33 cellular contexts compared by ENCODE assay signal in the genomic region with DNA sequence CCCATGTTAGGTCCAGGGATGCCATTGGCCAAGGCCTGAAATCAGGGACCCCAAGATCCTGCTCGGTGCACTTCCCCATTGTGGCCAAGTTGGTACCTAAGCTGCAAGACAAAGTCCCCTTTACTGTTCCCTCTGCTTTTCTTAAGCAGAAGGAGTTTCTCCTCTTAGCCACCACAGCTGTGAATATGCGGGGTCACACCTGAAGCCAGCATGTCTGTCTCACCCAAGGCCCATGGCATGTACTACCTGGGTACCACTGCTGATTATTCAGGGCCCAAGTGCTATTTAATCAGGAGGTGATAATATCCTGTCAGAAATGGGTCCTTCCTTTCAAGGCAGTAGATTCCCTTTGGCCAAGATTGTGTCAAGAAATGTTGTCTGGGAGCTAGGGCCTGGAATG.
"Had no signal": no experiment of that assay in that cellular context is flagged by ENCODE, and none has a peak within 500 bp of the region (broad histone marks: within the 10 kb centered on the region; RNA-seq: fewer than 3 reads in every experiment).

No MANE protein-coding gene starts in this region.

- H3K9me3 ChIP-seq: MG63, Peyer's patch, SK-N-SH had no signal

- DNase-seq: KG1; MG63; NCI-H1048; NCI-H1092 treated with DMSO at 0.1 percent for 48 hours; NCI-H1105 treated with DMSO at 0.1 percent for 48 hours; NCI-H1417; NCI-H1436; NCI-H146; NCI-H1694; NCI-H187; NCI-H1930; NCI-H2029 treated with DMSO at 0.1 percent for 48 hours; NCI-H2081 treated with DMSO at 0.1 percent for 48 hours; NCI-H2107; NCI-H2171; NCI-H226; NCI-H446 treated with DMSO at 0.1 percent for 48 hours; NCI-H510A; NCI-H524; NCI-H526; NCI-H69; NCI-H748 treated with DMSO at 0.1 percent for 48 hours; NCI-H82; NK-92 treated with Interleukin-12 subunit alpha and Interleukin-12 subunit beta, amount 100 ng/mL, for 24 hours; OCI-M1; PC-3; Peyer's patch; Right ventricle myocardium superior; RPMI8226; SHP77 treated with DMSO at 0.1 percent for 48 hours; SK-N-SH; SW 1271 had no signal

- H3K36me3 ChIP-seq: MG63, Peyer's patch, SJSA1 had no signal

- H3K27ac ChIP-seq: Peyer's patch, SJSA1 had no signal

- H3K4me1 ChIP-seq: Peyer's patch had no signal

- H3K4me3 ChIP-seq: MG63, Peyer's patch, SJSA1 had no signal

- H3K27me3 ChIP-seq: MG63, Peyer's patch, SJSA1 had no signal
